ENCODE assay signal across 20 cellular contexts in genomic region chr6:20554817-20555216, GRCh38. TPM values are rescaled to one million over a fixed set of nuclear protein-coding genes. Genes with fewer than 3 reads are reported as not detected.
DNase-seq lines count a peak whose midpoint lies in the region; ATAC-seq, FAIRE-seq and TF ChIP-seq lines count a peak whose summit lies in the region.
"Had no signal": no experiment of that assay in that cellular context is flagged by ENCODE, and none has a peak within 500 bp of the region (broad histone marks: within the 10 kb centered on the region; RNA-seq: fewer than 3 reads in every experiment).

No MANE protein-coding gene starts in this region.

- no peaks in the 10 kb centered on the region for H3K79me2 ChIP-seq in ACC112 (ENCODE audit: control insufficient read depth, insufficient read depth, low read length, unreplicated experiment)

- no peak overlapping the region for H3K14ac ChIP-seq in IMR-90 (replicated peaks; ENCODE audit: low read depth, low read length)

- H3K36me3 ChIP-seq in ACC112 (ENCODE audit: insufficient read depth, low read length), result no peaks in the 10 kb centered on the region
- H3K36me3 ChIP-seq in IMR-90 (ENCODE audit: control insufficient read depth, insufficient read depth, low read length), result peaks cover 4% of the 10 kb centered on the region; the same call in 1 of the 2 replicates
- H3K36me3 ChIP-seq in subcutaneous abdominal adipose tissue (ENCODE audit: control insufficient read depth in 5 of 5, insufficient read depth in 5 of 5, low read length in 5 of 5), result peaks cover 0 to 24% (median 9%) of the 10 kb centered on the region in 5 donors

- H3K27ac ChIP-seq in A549 (no peak overlapping the region), ACC112 (ENCODE audit: low read depth, low read length) (peak overlapping the region; percentile 50), IMR-90 (ENCODE audit: insufficient read depth, low read length) (no peak overlapping the region), subcutaneous abdominal adipose tissue (ENCODE audit: low read depth, low read length) (peak overlapping the region; percentile 46)

- intact Hi-C loops in IMR-90 (cut with micrococcal nuclease), result no loop called here
- intact Hi-C loops in activated CD4-positive, alpha-beta T cell treated with anti-CD3 and anti-CD28 coated beads, Interleukin-2, amount 10 ng/mL, durations not matched to agents 24 days and 14 days (cut with micrococcal nuclease), result no loop called here

- no peak overlapping the region for H3K18ac ChIP-seq in IMR-90 (ENCODE audit: low read depth, low read length)

- H3K9ac ChIP-seq in IMR-90 (ENCODE audit: low read depth, low read length) (no peak overlapping the region), subcutaneous abdominal adipose tissue (ENCODE audit: low read length in 5 of 5) (no peak overlapping the region)

- TF ChIP-seq POLR2A in A549 (IDR thresholded peaks at IDR 0.05; ENCODE audit: low read length) (no peak), IMR-90 (IDR thresholded peaks at IDR 0.05; ENCODE audit: low read depth, low read length) (no peak)

- CTCF ChIA-PET in A549 (lab: Yijun Ruan, JAX), result interaction anchor here (0.6 to 1.0 kb wide), 2 partner anchors 9 to 1035 kb away, joined by 3 read pairs; no protein-coding TSS in a partner anchor
- CTCF ChIA-PET in IMR-90 (lab: Yijun Ruan, JAX), result interaction anchor here (1.2 kb wide), 1 partner anchor 9 kb away, joined by 7 read pairs; no protein-coding TSS in a partner anchor

- H3K4me1 Mint-ChIP-seq in activated CD4-positive, alpha-beta T cell treated with anti-CD3 and anti-CD28 coated beads, Interleukin-2, amount 10 ng/mL, durations not matched to agents 24 days and 14 days, result peaks cover under 1% of the 10 kb centered on the region

- H2AK5ac ChIP-seq in IMR-90 (ENCODE audit: low read depth, low read length), result no peak overlapping the region

- no peak for FAIRE-seq in A549 (lab: Jason Lieb, UNC)
- FAIRE-seq: GM12878, GM18507, H54 had no signal

- no peak overlapping the region for H2BK5ac ChIP-seq in IMR-90 (ENCODE audit: low read depth, low read length, poor library complexity, severe bottlenecking)

- no peaks in the 10 kb centered on the region for H3K79me1 ChIP-seq in IMR-90 (ENCODE audit: low read depth in 1 of 2, low read length in 2 of 2)

- dilution Hi-C loops in IMR-90 (cut with HindIII; ENCODE audit: low sequenced_read_pairs, unreplicated experiment), result no loop called here

- TF ChIP-seq CTCF in A549 (IDR thresholded peaks at IDR 0.05) (no peak), IMR-90 (conservative IDR thresholded peaks at IDR 0.05; ENCODE audit: low read depth, low read length) (no peak)

- 81% methylated on average over 1 of the region's 1 CpG for WGBS in A549 (ENCODE audit: missing lambda C conversion rate)
- WGBS in IMR-90 (ENCODE audit: extremely low coverage in 2 of 2, insufficient read length in 1 of 2), 2 experiments, result no CpG with 5 or more reads among the region's 1 CpG

- no TSS peak for BruUV-seq in IMR-90 (replicated peaks; lab: Mats Ljungman, UMichigan)

- no peak for ATAC-seq in A549
- no peak for ATAC-seq in IMR-90 (ENCODE audit: low read depth)
- ATAC-seq: GM12878 had no signal

- H2AFZ ChIP-seq in ACC112 (ENCODE audit: low read length, unreplicated experiment) (no peak overlapping the region), IMR-90 (replicated peaks; ENCODE audit: low read length, poor library complexity) (no peak overlapping the region)

- no peak overlapping the region for H3K4ac ChIP-seq in IMR-90 (ENCODE audit: low read depth, low read length)

- H3K9me3 ChIP-seq in A549 (no peaks in the 10 kb centered on the region), IMR-90 (ENCODE audit: control insufficient read depth, insufficient read depth, low read length) (no peaks in the 10 kb centered on the region), subcutaneous abdominal adipose tissue (ENCODE audit: control insufficient read depth in 5 of 5, low read length in 5 of 5) (no peaks in the 10 kb centered on the region)
- H3K9me3 ChIP-seq: HAP-1 had no signal

- H3K9me3 Mint-ChIP-seq in activated CD4-positive, alpha-beta T cell treated with anti-CD3 and anti-CD28 coated beads, Interleukin-2, amount 10 ng/mL, durations not matched to agents 24 days and 14 days, result no peaks in the 10 kb centered on the region
- H3K9me3 Mint-ChIP-seq: CD4-positive, alpha-beta memory T cell; HFFc6 had no signal

- H4K5ac ChIP-seq in IMR-90 (ENCODE audit: low read depth, low read length), result no peak overlapping the region

- H3K9me1 ChIP-seq in IMR-90 (ENCODE audit: insufficient read depth, low read length), result no peaks in the 10 kb centered on the region

- no peak overlapping the region for H2BK120ac ChIP-seq in IMR-90 (ENCODE audit: low read depth, low read length)

- H4K8ac ChIP-seq in IMR-90 (ENCODE audit: low read depth in 2 of 2, low read length in 2 of 2), result no peak overlapping the region

- no peak for TF ChIP-seq EP300 in A549 (IDR thresholded peaks at IDR 0.05)

- H2BK15ac ChIP-seq in IMR-90 (ENCODE audit: low read depth, low read length), result no peak overlapping the region

- H3K4me3 Mint-ChIP-seq in activated CD4-positive, alpha-beta T cell treated with anti-CD3 and anti-CD28 coated beads, Interleukin-2, amount 10 ng/mL, durations not matched to agents 24 days and 14 days, result no peak overlapping the region
- H3K4me3 Mint-ChIP-seq: CD4-positive, alpha-beta memory T cell; HFFc6 had no signal

- H3K27ac Mint-ChIP-seq in activated CD4-positive, alpha-beta T cell treated with anti-CD3 and anti-CD28 coated beads, Interleukin-2, amount 10 ng/mL, durations not matched to agents 24 days and 14 days, result no peak overlapping the region
- H3K27ac Mint-ChIP-seq: HFFc6 had no signal

- H3K36me3 Mint-ChIP-seq in activated CD4-positive, alpha-beta T cell treated with anti-CD3 and anti-CD28 coated beads, Interleukin-2, amount 10 ng/mL, durations not matched to agents 24 days and 14 days (ENCODE audit: low read depth), result peaks cover 13% of the 10 kb centered on the region

- H3K23ac ChIP-seq in IMR-90 (ENCODE audit: low read depth, low read length), result no peak overlapping the region

- H3K4me3 ChIP-seq in A549 (no peak overlapping the region), ACC112 (ENCODE audit: low read depth, low read length) (no peak overlapping the region), IMR-90 (ENCODE audit: insufficient read depth, low read depth, low read length) (no peak overlapping the region), subcutaneous abdominal adipose tissue (ENCODE audit: low read depth in 1 of 5, low read length in 5 of 5) (no peak overlapping the region)
- H3K4me3 ChIP-seq: GM12878, HAP-1 had no signal

- DNase-seq in A549 (ENCODE audit: low read depth in 1 of 2, low spot score in 1 of 2) (no peak), IMR-90 (no peak), putamen (ENCODE audit: low spot score) (no peak)
- DNase-seq in activated CD4-positive, alpha-beta T cell treated with anti-CD3 and anti-CD28 coated beads, Interleukin-2, amount 10 ng/mL, durations not matched to agents 24 days and 14 days, result no peak
- DNase-seq: ACHN; C1 segment of cervical spinal cord; CD4-positive, alpha-beta memory T cell; COR-L47; DMS 273 treated with DMSO at 0.1 percent for 48 hours; DMS79; EL; GDM1; GOT3; HFFc6 had no signal

- H3K4me1 ChIP-seq in A549 (no peaks in the 10 kb centered on the region; the same call in 1 of the 3 replicates), ACC112 (ENCODE audit: control insufficient read depth, insufficient read depth, low read length, unreplicated experiment) (peaks cover 10% of the 10 kb centered on the region), IMR-90 (ENCODE audit: control insufficient read depth, insufficient read depth, low read length) (no peaks in the 10 kb centered on the region), subcutaneous abdominal adipose tissue (ENCODE audit: control insufficient read depth in 5 of 5, insufficient read depth in 5 of 5, low read length in 5 of 5) (peaks cover 0 to 15% (median under 1%) of the 10 kb centered on the region in 5 donors)
- H3K4me1 ChIP-seq: HAP-1 had no signal

- H4K91ac ChIP-seq in IMR-90 (ENCODE audit: insufficient read depth, low read depth, low read length), result no peak overlapping the region

- no peak overlapping the region for H3K56ac ChIP-seq in IMR-90 (ENCODE audit: extremely low read depth, insufficient read depth, low read length)

- in situ Hi-C loops in IMR-90 (cut with MboI; ENCODE audit: low sequenced_read_pairs), result loop anchor here (25.0 kb wide), 1 partner anchor 1582 kb away; no protein-coding TSS in a partner anchor

- no peaks in the 10 kb centered on the region for H3K27me3 Mint-ChIP-seq in activated CD4-positive, alpha-beta T cell treated with anti-CD3 and anti-CD28 coated beads, Interleukin-2, amount 10 ng/mL, durations not matched to agents 24 days and 14 days
- H3K27me3 Mint-ChIP-seq: CD4-positive, alpha-beta memory T cell had no signal

- TF ChIP-seq RAD21 in A549 (conservative IDR thresholded peaks at IDR 0.05 in 1 of 2, IDR thresholded peaks at IDR 0.05 in 1 of 2) (no peak), IMR-90 (IDR thresholded peaks at IDR 0.05; ENCODE audit: low read length) (no peak)

- no peaks in the 10 kb centered on the region for H4K20me1 ChIP-seq in IMR-90 (ENCODE audit: insufficient read depth, low read length)

- no peak overlapping the region for H2AK9ac ChIP-seq in IMR-90 (replicated peaks; ENCODE audit: low read depth, low read length, poor library complexity)

- POLR2A ChIA-PET in A549 (lab: Yijun Ruan, JAX), result no interaction called here
- POLR2A ChIA-PET in IMR-90 (lab: Charles Lee; ENCODE audit: unreplicated experiment), result no interaction called here

- H3K4me2 ChIP-seq in A549 (no peak overlapping the region), IMR-90 (ENCODE audit: low read depth, low read length) (no peak overlapping the region)

- no peaks in the 10 kb centered on the region for H3K27me3 ChIP-seq in ACC112 (ENCODE audit: insufficient read depth, low read length)
- H3K27me3 ChIP-seq in IMR-90 (ENCODE audit: control insufficient read depth, insufficient read depth, low read length), result no peaks in the 10 kb centered on the region
- H3K27me3 ChIP-seq in subcutaneous abdominal adipose tissue (ENCODE audit: control insufficient read depth in 5 of 5, insufficient read depth in 4 of 5, low read length in 5 of 5), result no peaks in the 10 kb centered on the region

- H2BK20ac ChIP-seq in IMR-90 (ENCODE audit: low read depth, low read length), result no peak overlapping the region

TF ChIP-seq in IMR-90, 13 proteins besides CTCF, POLR2A, EP300 and RAD21 (continues in another document):
- TF ChIP-seq MAFK (IDR thresholded peaks at IDR 0.05; ENCODE audit: low read depth, low read length), result peak; percentile 60

RNA-seq across cellular contexts. Expression of gene CDKAL1, which starts 20.6 kb away (rescaled TPM):
- polyA plus RNA-seq in A549 (2011; rRNA removed), result 7.2 and 8.3 TPM in 2 replicates
- polyA plus RNA-seq in A549 (2012; cell fraction: cytosol; rRNA removed), result 1.5 and 1.8 TPM in 2 replicates
- polyA plus RNA-seq in A549 (2012; cell fraction: nucleus; rRNA removed), result 1.3 and 2.5 TPM in 2 replicates
- 4.6 to 4.8 TPM (median 4.7 TPM) in 3 replicates for polyA plus RNA-seq in A549 (2017; fragmentation: RNase III; extraction: RNeasy Plus Mini Kit Qiagen cat#74134 plus additional on column Dnase treatment)
- polyA minus RNA-seq in A549 (2011; rRNA and poly(A)+ RNA removed), result 9.0 and 10.7 TPM in 2 replicates
- total RNA-seq in IMR-90 (2012; rRNA removed), result 13.1 and 17.5 TPM in 2 replicates
- 3.1 and 3.7 TPM in 2 replicates for polyA plus RNA-seq in IMR-90 (2012; rRNA removed)
- 0.79 and 1.1 TPM in 2 replicates for polyA plus RNA-seq in IMR-90 (2012; cell fraction: cytosol; rRNA removed)
- 0.50 and 4.1 TPM in 2 replicates for polyA plus RNA-seq in IMR-90 (2012; cell fraction: nucleus; rRNA removed; ENCODE audit: low replicate concordance)
- 28.5 and 29.1 TPM in 2 replicates for total RNA-seq in activated CD4-positive, alpha-beta T cell treated with anti-CD3 and anti-CD28 coated beads, Interleukin-2, amount 10 ng/mL, durations not matched to agents 24 days and 14 days

Comparison
In these comparisons a context has a peak if more than half of its experiments do, and no peak if none do; other contexts are left out.
1. H3K27ac ChIP-seq: peak in ACC112 (single experiment) and subcutaneous abdominal adipose tissue (single experiment); none in A549 (0 of 2) and IMR-90 (single experiment).